ENCODE assay signal across 10 cellular contexts in the genomic region with DNA sequence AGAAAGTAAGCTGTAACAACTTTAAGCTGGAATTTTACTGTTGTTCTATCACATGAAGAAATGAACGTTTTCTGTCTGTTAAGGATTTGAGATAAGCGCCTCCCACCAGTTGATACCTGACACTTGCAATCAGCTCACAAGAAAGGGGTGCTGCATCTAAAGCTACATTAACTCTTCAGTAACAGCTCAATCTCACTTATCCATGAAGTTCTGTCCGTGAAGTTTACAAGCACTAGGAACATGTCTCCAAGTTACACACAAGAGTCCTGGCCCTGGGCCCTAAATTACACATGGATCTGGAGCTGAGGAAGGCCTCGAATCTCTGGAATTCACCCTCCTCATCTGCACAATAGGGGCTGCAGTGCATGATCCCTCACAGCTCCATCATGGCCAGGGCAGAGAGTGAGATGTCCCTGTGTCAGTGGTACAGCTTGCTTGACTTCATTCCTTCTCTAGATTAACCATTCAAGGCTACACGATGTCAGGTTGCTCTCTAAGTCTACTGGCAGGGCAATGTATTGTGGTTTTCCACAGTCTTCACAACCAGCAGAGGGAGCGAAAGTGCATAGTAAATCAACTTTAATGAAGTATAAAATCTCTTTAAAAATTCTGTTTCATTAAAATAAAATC.
DNase-seq lines count a peak whose midpoint lies in the region; ATAC-seq and TF ChIP-seq lines count a peak whose summit lies in the region.
"Had no signal": no experiment of that assay in that cellular context is flagged by ENCODE, and none has a peak within 500 bp of the region (broad histone marks: within the 10 kb centered on the region; RNA-seq: fewer than 3 reads in every experiment).

No MANE protein-coding gene starts in this region.

- CTCF ChIA-PET in SK-N-SH (lab: Yijun Ruan, JAX), result interaction anchor here (1.0 to 1.6 kb wide), 5 partner anchors 13 to 543 kb away, joined by 3 to 7 read pairs (median 4); no protein-coding TSS in a partner anchor

- ATAC-seq in Right ventricle myocardium inferior, result peak; percentile 68
- ATAC-seq in left ventricle myocardium superior, result peak; percentile 72
- peak; percentile 73 for ATAC-seq in aorta (ENCODE audit: low FRiP score)
- no peak for ATAC-seq in GM21528 (IDR thresholded peaks at IDR 0.05; ENCODE audit: low FRiP score, unreplicated experiment)
- ATAC-seq in GM21529 (IDR thresholded peaks at IDR 0.05; ENCODE audit: unreplicated experiment), result no peak

- H3K79me2 ChIP-seq in SK-N-SH (ENCODE audit: insufficient read depth), result no peaks in the 10 kb centered on the region

- H3F3A ChIP-seq in SK-N-SH (replicated peaks; ENCODE audit: insufficient read depth), result no peaks in the 10 kb centered on the region

- peak overlapping the region; percentile 78; the same call in 1 of the 2 replicates for H2AFZ ChIP-seq in SK-N-SH (ENCODE audit: low read depth)

- DNase-seq in Right ventricle myocardium inferior (ENCODE audit: missing footprints), result no peak
- DNase-seq in right atrium auricular region (ENCODE audit: low spot score), result no peak
- DNase-seq in SK-N-SH, result no peak
- no peak for DNase-seq in left ventricle myocardium superior
- no peak for DNase-seq in aorta
- no peak for DNase-seq in DMS79 treated with DMSO at 0.1 percent for 48 hours (lab: John Stamatoyannopoulos, UW)
- DNase-seq: activated B cell treated with CpG ODN at 0.5 μM for 24 hours had no signal

- H3K9me2 ChIP-seq in SK-N-SH, result no peaks in the 10 kb centered on the region

- no peaks in the 10 kb centered on the region for H4K20me1 ChIP-seq in SK-N-SH (ENCODE audit: insufficient read depth)

- WGBS in SK-N-SH (ENCODE audit: low lambda C conversion rate), result 33% methylated on average over 6 of the region's 6 CpGs
- 16 to 20% methylated on average over 6 of the region's 6 CpGs for WGBS in aorta, 2 donors

- H3K27me3 ChIP-seq in right atrium auricular region, result no peaks in the 10 kb centered on the region
- no peaks in the 10 kb centered on the region; the same call in 1 of the 2 replicates for H3K27me3 ChIP-seq in SK-N-SH (ENCODE audit: insufficient read depth)
- H3K27me3 ChIP-seq in aorta (ENCODE audit: control insufficient read depth in 1 of 2, insufficient read depth in 2 of 2, low read length in 1 of 2), result no peaks in the 10 kb centered on the region
- H3K27me3 ChIP-seq: neutrophil had no signal

- no peak overlapping the region for H3K9ac ChIP-seq in SK-N-SH

- H3K9me3 ChIP-seq in right atrium auricular region, result no peaks in the 10 kb centered on the region
- H3K9me3 ChIP-seq in SK-N-SH, result no peaks in the 10 kb centered on the region
- no peaks in the 10 kb centered on the region for H3K9me3 ChIP-seq in aorta (ENCODE audit: control insufficient read depth, low read length)
- H3K9me3 ChIP-seq: neutrophil had no signal

- intact Hi-C loops in Right ventricle myocardium inferior (cut with DNase I) (no loop called here), left ventricle myocardium superior (cut with micrococcal nuclease) (no loop called here), aorta (cut with DNase I) (loop anchor here in 1 of 2 donors (2.0 kb wide), 1 partner anchor 302 kb away; no protein-coding TSS in a partner anchor)

- TF ChIP-seq RAD21 in SK-N-SH (IDR thresholded peaks at IDR 0.05; ENCODE audit: low read length), result peak; percentile 45

- TF ChIP-seq EP300 in SK-N-SH (IDR thresholded peaks at IDR 0.05; ENCODE audit: borderline replicate concordance in 1 of 2, low read depth in 1 of 2, low read length in 1 of 2), result no peak

- H3K36me3 ChIP-seq in right atrium auricular region (no peaks in the 10 kb centered on the region), SK-N-SH (replicated peaks in 1 of 2; ENCODE audit: control insufficient read depth in 1 of 2, insufficient read depth in 2 of 2, low read length in 1 of 2) (no peaks in the 10 kb centered on the region), aorta (ENCODE audit: control insufficient read depth in 1 of 2, insufficient read depth in 2 of 2, low read length in 1 of 2) (no peaks in the 10 kb centered on the region)
- H3K36me3 ChIP-seq: neutrophil had no signal

- H3K4me1 ChIP-seq in right atrium auricular region (peaks cover 0 to 5% of the 10 kb centered on the region in 2 donors), SK-N-SH (ENCODE audit: control insufficient read depth in 1 of 2, insufficient read depth in 2 of 2, low read depth in 1 of 2, low read length in 1 of 2) (peaks cover 0 to 10% of the 10 kb centered on the region in 2 experiments; a peak in 1 of 4 replicates), aorta (ENCODE audit: control insufficient read depth in 1 of 2, insufficient read depth in 2 of 2, low read length in 2 of 2) (peaks cover 3 to 4% of the 10 kb centered on the region in 2 donors)

- H3K4me3 ChIP-seq in right atrium auricular region (no peak overlapping the region), SK-N-SH (ENCODE audit: low read depth in 2 of 2, low read length in 1 of 2) (no peak overlapping the region), aorta (ENCODE audit: low read length in 2 of 2) (no peak overlapping the region)

- peak in 1 of 2 donors; percentile 42 for TF ChIP-seq CTCF in right atrium auricular region (IDR thresholded peaks at IDR 0.05)
- TF ChIP-seq CTCF in SK-N-SH (IDR thresholded peaks at IDR 0.05), result peak; percentile 69

- POLR2A ChIA-PET in SK-N-SH (lab: Yijun Ruan, JAX), result no interaction called here

- peak overlapping the region in 1 of 2 donors; percentile 27 for H3K27ac ChIP-seq in right atrium auricular region
- peak overlapping the region in 1 of 2 experiments; percentile 10; a peak in 1 of 4 replicates for H3K27ac ChIP-seq in SK-N-SH (ENCODE audit: low read depth in 2 of 2, low read length in 1 of 2)
- no peak overlapping the region for H3K27ac ChIP-seq in aorta (ENCODE audit: low read depth in 1 of 2, low read length in 2 of 2)
- H3K27ac ChIP-seq: neutrophil had no signal

- H3K4me2 ChIP-seq in SK-N-SH, result peak overlapping the region; percentile 23; the same call in 1 of the 2 replicates

TF ChIP-seq in SK-N-SH, 30 proteins besides CTCF, POLR2A, EP300 and RAD21:
- TF ChIP-seq SMC3 (IDR thresholded peaks at IDR 0.05; ENCODE audit: low read depth, low read length), result peak; percentile 37
- TF ChIP-seq, protein P1, sequence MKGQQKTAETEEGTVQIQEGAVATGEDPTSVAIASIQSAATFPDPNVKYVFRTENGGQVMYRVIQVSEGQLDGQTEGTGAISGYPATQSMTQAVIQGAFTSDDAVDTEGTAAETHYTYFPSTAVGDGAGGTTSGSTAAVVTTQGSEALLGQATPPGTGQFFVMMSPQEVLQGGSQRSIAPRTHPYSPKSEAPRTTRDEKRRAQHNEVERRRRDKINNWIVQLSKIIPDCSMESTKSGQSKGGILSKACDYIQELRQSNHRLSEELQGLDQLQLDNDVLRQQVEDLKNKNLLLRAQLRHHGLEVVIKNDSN (IDR thresholded peaks at IDR 0.05; ENCODE audit: borderline replicate concordance, low read depth), result no peak

Comparison
In these comparisons a context has a peak if more than half of its experiments do, and no peak if none do; other contexts are left out.
1. ATAC-seq: peak in Right ventricle myocardium inferior (single experiment), left ventricle myocardium superior (single experiment) and aorta (single experiment); none in GM21528 (single experiment) and GM21529 (single experiment).